Comparison of ENCODE assay signal across 8 cellular contexts in the genomic region with DNA sequence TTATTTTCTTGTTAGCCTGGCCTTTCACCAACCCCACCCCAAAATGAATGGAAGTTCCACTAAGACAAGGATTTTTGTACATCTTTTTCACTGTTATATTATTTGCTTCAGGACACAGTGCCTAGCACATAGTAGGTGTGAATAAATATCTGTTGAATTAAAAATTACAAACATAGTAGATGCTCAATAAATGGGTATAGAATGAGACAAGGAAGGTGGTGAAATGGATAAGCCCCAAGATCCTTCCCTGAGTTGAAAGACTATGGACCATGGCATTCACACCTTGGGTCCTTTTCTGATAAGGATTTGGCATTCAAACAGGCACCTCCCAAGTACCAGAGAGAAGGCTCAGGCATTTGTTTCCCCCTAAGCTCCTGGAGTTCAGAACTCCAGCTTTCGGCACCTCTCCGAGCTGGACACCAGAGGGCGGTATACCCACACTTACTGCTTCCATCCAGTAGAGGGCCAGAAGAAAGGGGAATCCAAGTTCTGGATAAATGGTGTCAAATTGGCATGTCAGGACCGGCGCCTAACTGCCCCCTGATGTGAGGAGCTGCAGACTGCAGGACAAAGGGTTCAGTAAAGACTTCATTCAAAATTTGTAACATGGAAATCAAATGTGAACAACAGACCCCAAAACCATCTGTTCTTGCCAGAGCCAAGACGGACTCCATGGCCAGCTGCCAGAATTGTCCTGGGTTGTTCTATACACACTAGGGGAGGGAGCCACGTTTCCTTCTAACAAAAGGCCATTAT.
A peak's percentile ranks its signal among the peaks of the same experiment; 100 is the strongest.
DNase-seq lines count a peak whose midpoint lies in the region; ATAC-seq and TF ChIP-seq lines count a peak whose summit lies in the region.

No MANE protein-coding gene starts in this region.

- no peaks in the 10 kb centered on the region for H3K36me3 Mint-ChIP-seq in chondrocyte (ENCODE audit: low read depth)

- no peaks in the 10 kb centered on the region for H3K9me3 Mint-ChIP-seq in chondrocyte (ENCODE audit: low read depth)

- peaks cover 16% of the 10 kb centered on the region for H3K4me1 Mint-ChIP-seq in chondrocyte (ENCODE audit: low read depth)

- DNase-seq in DMS79 treated with DMSO at 0.1 percent for 48 hours (lab: John Stamatoyannopoulos, UW): peak; percentile 0
- no peak for DNase-seq in DMS79 (lab: John Stamatoyannopoulos, UW)
- DNase-seq in NCI-H2171 treated with DMSO at 0.1 percent for 48 hours (lab: John Stamatoyannopoulos, UW): peak; percentile 92
- DNase-seq in activated CD4-positive, CD25-positive, alpha-beta regulatory T cell treated with anti-CD3 and anti-CD28 coated beads, Interleukin-2, amount 50 U/mL, for 72 hours: peak; percentile 55
- no peak for DNase-seq in chondrocyte (ENCODE audit: low spot score)
- DNase-seq in left kidney (ENCODE audit: low read depth, low spot score): peak; percentile 82
- DNase-seq in stimulated activated CD4-positive, alpha-beta T cell treated with anti-CD3 and anti-CD28 coated beads, Interleukin-2, amount 100 ng/mL, for 48 hours: peak; percentile 53 to 63

- H3K27ac Mint-ChIP-seq in chondrocyte (ENCODE audit: unreplicated experiment): no peak overlapping the region

- H3K4me3 Mint-ChIP-seq in chondrocyte (ENCODE audit: unreplicated experiment): peak overlapping the region; percentile 79

- TF ChIP-seq CTCF in chondrocyte (IDR thresholded peaks at IDR 0.05): peak; percentile 100

- peaks cover 4% of the 10 kb centered on the region for H3K27me3 Mint-ChIP-seq in chondrocyte (ENCODE audit: low read depth)

- peak; percentile 78 for ATAC-seq in HG02970 (IDR thresholded peaks at IDR 0.05; ENCODE audit: low FRiP score, unreplicated experiment)

Comparison
In these comparisons a context has a peak if more than half of its experiments do, and no peak if none do; other contexts are left out.
1. DNase-seq: peak in DMS79 treated with DMSO at 0.1 percent for 48 hours (single experiment), NCI-H2171 treated with DMSO at 0.1 percent for 48 hours (single experiment), activated CD4-positive, CD25-positive, alpha-beta regulatory T cell treated with anti-CD3 and anti-CD28 coated beads, Interleukin-2, amount 50 U/mL, for 72 hours (single experiment), left kidney (single experiment) and stimulated activated CD4-positive, alpha-beta T cell treated with anti-CD3 and anti-CD28 coated beads, Interleukin-2, amount 100 ng/mL, for 48 hours (2 of 2); none in DMS79 (single experiment) and chondrocyte (single experiment).